ENCODE assay signal across 10 cellular contexts in the genomic region with DNA sequence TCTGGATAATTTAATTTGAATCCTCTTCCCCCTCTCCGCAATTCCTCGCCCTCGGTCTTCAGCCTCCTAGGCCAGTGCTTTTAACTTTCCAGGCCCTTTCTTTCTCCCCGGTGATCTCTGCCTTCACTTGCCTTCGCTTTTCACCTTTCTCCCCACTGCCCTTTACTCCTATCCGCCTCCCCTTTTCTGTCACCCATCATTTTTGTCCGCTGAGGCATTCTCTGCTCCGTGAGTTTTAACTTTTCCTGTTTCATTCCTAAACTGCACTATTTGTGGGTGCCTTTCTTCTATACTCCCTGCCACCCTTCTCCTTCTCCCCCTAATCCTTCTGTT. TPM values are rescaled to one million over a fixed set of nuclear protein-coding genes. Genes with fewer than 3 reads are reported as not detected.
DNase-seq lines count a peak whose midpoint lies in the region; ATAC-seq and TF ChIP-seq lines count a peak whose summit lies in the region.
"Had no signal": no experiment of that assay in that cellular context is flagged by ENCODE, and none has a peak within 500 bp of the region (broad histone marks: within the 10 kb centered on the region; RNA-seq: fewer than 3 reads in every experiment).

No MANE protein-coding gene starts in this region.

- no peak for TF ChIP-seq CTCF in thoracic aorta (IDR thresholded peaks at IDR 0.05)

- no peaks in the 10 kb centered on the region for H3K9me3 ChIP-seq in thoracic aorta

- H3K4me1 ChIP-seq in thoracic aorta (ENCODE audit: control insufficient read depth in 1 of 2, low read depth in 2 of 2), result peaks cover 27 to 31% of the 10 kb centered on the region in 2 donors

- H3K4me3 Mint-ChIP-seq in activated CD4-positive, alpha-beta T cell treated with anti-CD3 and anti-CD28 coated beads, Interleukin-2, amount 10 ng/mL, durations not matched to agents 7 days and 5 days, result peak overlapping the region; percentile 94
- H3K4me3 Mint-ChIP-seq in activated naive CD8-positive, alpha-beta T cell treated with anti-CD3 and anti-CD28 coated beads, Interleukin-2, amount 10 ng/mL, durations not matched to agents 7 days and 5 days, result peak overlapping the region; percentile 99

- CTCF ChIA-PET in activated CD4-positive, alpha-beta T cell treated with anti-CD3 and anti-CD28 coated beads, Interleukin-2, amount 10 ng/mL, durations not matched to agents 7 days and 5 days (lab: Charles Lee), result interaction anchor here (1.6 kb wide), 1 partner anchor 378 kb away, joined by 5 read pairs; no protein-coding TSS in a partner anchor

- H3K36me3 ChIP-seq in thoracic aorta, result no peaks in the 10 kb centered on the region

- no peak for DNase-seq in activated CD4-positive, alpha-beta T cell treated with anti-CD3 and anti-CD28 coated beads, Interleukin-2, amount 10 ng/mL, durations not matched to agents 7 days and 5 days
- DNase-seq in activated CD4-positive, alpha-beta T cell treated with anti-CD3 and anti-CD28 coated beads for 1 hour, result no peak
- DNase-seq in activated naive CD8-positive, alpha-beta T cell treated with anti-CD3 and anti-CD28 coated beads, Interleukin-2, amount 10 ng/mL, durations not matched to agents 7 days and 5 days, result no peak
- DNase-seq in thoracic aorta (ENCODE audit: low spot score), result no peak
- DNase-seq in KG1 (lab: John Stamatoyannopoulos, UW), result no peak
- no peak for DNase-seq in GDM1 (lab: John Stamatoyannopoulos, UW)
- DNase-seq in ecto neural progenitor cell (ENCODE audit: low spot score), result no peak
- DNase-seq: stimulated activated CD4-positive, alpha-beta T cell treated with anti-CD3 and anti-CD28 coated beads, Interleukin-15, amount 100 ng/mL, for 24 hours had no signal

- no peaks in the 10 kb centered on the region for H3K27me3 Mint-ChIP-seq in activated CD4-positive, alpha-beta T cell treated with anti-CD3 and anti-CD28 coated beads, Interleukin-2, amount 10 ng/mL, durations not matched to agents 7 days and 5 days
- H3K27me3 Mint-ChIP-seq in activated naive CD8-positive, alpha-beta T cell treated with anti-CD3 and anti-CD28 coated beads, Interleukin-2, amount 10 ng/mL, durations not matched to agents 7 days and 5 days, result no peaks in the 10 kb centered on the region

- peaks cover 35% of the 10 kb centered on the region for H3K4me1 Mint-ChIP-seq in activated CD4-positive, alpha-beta T cell treated with anti-CD3 and anti-CD28 coated beads, Interleukin-2, amount 10 ng/mL, durations not matched to agents 7 days and 5 days
- H3K4me1 Mint-ChIP-seq in activated naive CD8-positive, alpha-beta T cell treated with anti-CD3 and anti-CD28 coated beads, Interleukin-2, amount 10 ng/mL, durations not matched to agents 7 days and 5 days, result peaks cover 22% of the 10 kb centered on the region

- peak overlapping the region; percentile 99 for H3K4me3 ChIP-seq in thoracic aorta

- peaks cover 12% of the 10 kb centered on the region for H3K9me3 Mint-ChIP-seq in activated CD4-positive, alpha-beta T cell treated with anti-CD3 and anti-CD28 coated beads, Interleukin-2, amount 10 ng/mL, durations not matched to agents 7 days and 5 days
- peaks cover 3% of the 10 kb centered on the region for H3K9me3 Mint-ChIP-seq in activated naive CD8-positive, alpha-beta T cell treated with anti-CD3 and anti-CD28 coated beads, Interleukin-2, amount 10 ng/mL, durations not matched to agents 7 days and 5 days

- H3K36me3 Mint-ChIP-seq in activated CD4-positive, alpha-beta T cell treated with anti-CD3 and anti-CD28 coated beads, Interleukin-2, amount 10 ng/mL, durations not matched to agents 7 days and 5 days (ENCODE audit: low read depth), result peaks cover 5% of the 10 kb centered on the region
- peaks cover 5% of the 10 kb centered on the region for H3K36me3 Mint-ChIP-seq in activated naive CD8-positive, alpha-beta T cell treated with anti-CD3 and anti-CD28 coated beads, Interleukin-2, amount 10 ng/mL, durations not matched to agents 7 days and 5 days

- peak overlapping the region; percentile 95 for H3K27ac Mint-ChIP-seq in activated CD4-positive, alpha-beta T cell treated with anti-CD3 and anti-CD28 coated beads, Interleukin-2, amount 10 ng/mL, durations not matched to agents 7 days and 5 days
- H3K27ac Mint-ChIP-seq in activated naive CD8-positive, alpha-beta T cell treated with anti-CD3 and anti-CD28 coated beads, Interleukin-2, amount 10 ng/mL, durations not matched to agents 7 days and 5 days, result peak overlapping the region; percentile 92

- peak overlapping the region; percentile 87 for H3K27ac ChIP-seq in layer of hippocampus (ENCODE audit: low read depth, low read length)
- peak overlapping the region; percentile 82 to 85 for H3K27ac ChIP-seq in thoracic aorta

- H3K27me3 ChIP-seq in layer of hippocampus (ENCODE audit: control insufficient read depth, insufficient read depth, low read length), result no peaks in the 10 kb centered on the region
- no peaks in the 10 kb centered on the region for H3K27me3 ChIP-seq in thoracic aorta (replicated peaks; ENCODE audit: insufficient read depth)

- no peak for ATAC-seq in activated naive CD8-positive, alpha-beta T cell treated with anti-CD3 and anti-CD28 coated beads, Interleukin-2, amount 10 ng/mL, durations not matched to agents 7 days and 5 days (ENCODE audit: low read depth)
- ATAC-seq in thoracic aorta (ENCODE audit: insufficient number of reproducible peaks, low FRiP score, low read depth), result no peak

- POLR2A ChIA-PET in activated CD4-positive, alpha-beta T cell treated with anti-CD3 and anti-CD28 coated beads, Interleukin-2, amount 10 ng/mL, durations not matched to agents 7 days and 5 days (lab: Charles Lee), result no interaction called here
- POLR2A ChIA-PET in activated naive CD8-positive, alpha-beta T cell treated with anti-CD3 and anti-CD28 coated beads, Interleukin-2, amount 10 ng/mL, durations not matched to agents 7 days and 5 days (lab: Charles Lee), result interaction anchor here (0.8 to 1.3 kb wide), 4 partner anchors 122 to 378 kb away, joined by 3 to 5 read pairs (median 3); partner anchors contain the start of gene SIAH1

RNA-seq across cellular contexts. Expression of gene LONP2, which starts 0.7 kb away (rescaled TPM):
- 10 to 100 TPM; 62.8 to 68.2 TPM for total RNA-seq in activated CD4-positive, alpha-beta T cell treated with anti-CD3 and anti-CD28 coated beads, Interleukin-2, amount 10 ng/mL, durations not matched to agents 7 days and 5 days
- 10 to 100 TPM; 66.3 to 70.0 TPM for total RNA-seq in activated naive CD8-positive, alpha-beta T cell treated with anti-CD3 and anti-CD28 coated beads, Interleukin-2, amount 10 ng/mL, durations not matched to agents 7 days and 5 days
- 10 to 100 TPM; 55.1 to 67.0 TPM for total RNA-seq in thoracic aorta

RNA-seq across cellular contexts. Expression of gene ABCC11, which starts 2.5 kb away (rescaled TPM):
- under 1 TPM in 1 of 2 experiments, not detected in 1; 0.10 TPM for total RNA-seq in activated CD4-positive, alpha-beta T cell treated with anti-CD3 and anti-CD28 coated beads, Interleukin-2, amount 10 ng/mL, durations not matched to agents 7 days and 5 days
- under 1 TPM in 1 of 2 experiments, not detected in 1; 0.09 TPM for total RNA-seq in activated naive CD8-positive, alpha-beta T cell treated with anti-CD3 and anti-CD28 coated beads, Interleukin-2, amount 10 ng/mL, durations not matched to agents 7 days and 5 days
- not detected for total RNA-seq in thoracic aorta
- total RNA-seq: RPMI7951 had no signal
